ENCODE assay signal across 1 cellular context in genomic region chr7:12687213-12688171, GRCh38.
TF ChIP-seq lines count a peak whose summit lies in the region.

A gene with protein sequence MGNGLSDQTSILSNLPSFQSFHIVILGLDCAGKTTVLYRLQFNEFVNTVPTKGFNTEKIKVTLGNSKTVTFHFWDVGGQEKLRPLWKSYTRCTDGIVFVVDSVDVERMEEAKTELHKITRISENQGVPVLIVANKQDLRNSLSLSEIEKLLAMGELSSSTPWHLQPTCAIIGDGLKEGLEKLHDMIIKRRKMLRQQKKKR (plus strand): TSS chr7:12687633. CDS start chr7:12688255, 622 bp downstream.

TF ChIP-seq in K562, 482 proteins besides CTCF, POLR2A, EP300 and RAD21 (continued from another document):
- TF ChIP-seq TCF7L2 (IDR thresholded peaks at IDR 0.05; ENCODE audit: low read depth, low read length) = no peak
- no peak for TF ChIP-seq ZNF121 (CRISPR knock-in tag; conservative IDR thresholded peaks at IDR 0.05)
- peak; percentile 97 for TF ChIP-seq POLR2AphosphoS2 (IDR thresholded peaks at IDR 0.05; ENCODE audit: low read length)
- no peak for TF ChIP-seq DDX20 (tag; IDR thresholded peaks at IDR 0.05; ENCODE audit: low read depth)
- no peak for TF ChIP-seq ZNF212 (CRISPR knock-in tag; IDR thresholded peaks at IDR 0.05)
- TF ChIP-seq BACH1 (tag; IDR thresholded peaks at IDR 0.05) = no peak
- 0 out of 2 replicates have a peak, but pooled peaks have one; percentile 28 for TF ChIP-seq ZNF695 (CRISPR knock-in tag; IDR thresholded peaks at IDR 0.05)
- TF ChIP-seq ATF7 (IDR thresholded peaks at IDR 0.05) = 0 out of 2 replicates have a peak, but pooled peaks have one; percentile 45
- no peak for TF ChIP-seq ZNF175 (CRISPR knock-in tag; IDR thresholded peaks at IDR 0.05; ENCODE audit: low read depth)
- TF ChIP-seq ADNP (tag; IDR thresholded peaks at IDR 0.05) = no peak; the same call in 1 of the 2 replicates
- peak; percentile 68; the same call in 1 of the 2 replicates for TF ChIP-seq GTF2E2 (tag; IDR thresholded peaks at IDR 0.05)
- peak; percentile 88 for TF ChIP-seq ASH1L (IDR thresholded peaks at IDR 0.05; ENCODE audit: borderline replicate concordance, low read depth, partially characterized antibody)
